ENCODE assay signal across 16 cellular contexts in the genomic region with DNA sequence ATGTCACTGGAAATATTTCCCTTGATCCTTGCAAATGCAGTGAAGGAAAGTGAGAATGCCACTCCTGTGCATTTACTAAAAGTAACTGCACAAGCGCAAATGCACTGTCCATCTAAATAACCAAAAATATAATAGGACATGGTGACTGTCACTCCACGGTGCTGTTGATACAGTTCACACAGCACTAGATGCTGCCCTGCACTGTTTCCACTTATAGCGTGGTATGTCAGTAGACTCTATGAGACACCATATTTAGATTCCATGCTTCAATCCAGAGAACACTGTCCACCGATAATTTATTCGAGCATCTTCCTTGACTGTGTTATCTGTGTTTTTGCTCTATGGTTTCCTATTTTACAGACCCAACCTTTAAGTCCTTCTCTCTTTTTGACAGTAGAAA.
DNase-seq lines count a peak whose midpoint lies in the region; ATAC-seq and TF ChIP-seq lines count a peak whose summit lies in the region.
"Had no signal": no experiment of that assay in that cellular context is flagged by ENCODE, and none has a peak within 500 bp of the region (broad histone marks: within the 10 kb centered on the region; RNA-seq: fewer than 3 reads in every experiment).

No MANE protein-coding gene starts in this region.

- peak overlapping the region; percentile 71 for H3K27ac Mint-ChIP-seq in activated CD8-positive, alpha-beta memory T cell treated with anti-CD3 and anti-CD28 coated beads, Interleukin-2, amount 10 ng/mL, durations not matched to agents 7 days and 5 days

- H3K4me2 ChIP-seq in smooth muscle cell = no peak overlapping the region
- H3K4me2 ChIP-seq: A549 had no signal

- no peaks in the 10 kb centered on the region for H3K36me3 ChIP-seq in Peyer's patch
- no peaks in the 10 kb centered on the region for H3K36me3 ChIP-seq in effector memory CD4-positive, alpha-beta T cell (ENCODE audit: control insufficient read depth, insufficient read depth, low read length)
- H3K36me3 ChIP-seq in smooth muscle cell (ENCODE audit: low read depth) = no peaks in the 10 kb centered on the region
- H3K36me3 ChIP-seq: sigmoid colon, transverse colon had no signal

- peaks cover 0 to 58% (median 23%) of the 10 kb centered on the region in 4 donors for H3K4me1 ChIP-seq in Peyer's patch
- H3K4me1 ChIP-seq in effector memory CD4-positive, alpha-beta T cell (ENCODE audit: control insufficient read depth, insufficient read depth, low read length, poor library complexity, severe bottlenecking) = peaks cover 79% of the 10 kb centered on the region
- H3K4me1 ChIP-seq in smooth muscle cell (ENCODE audit: low read depth) = peaks cover 56% of the 10 kb centered on the region

- no peak for TF ChIP-seq POLR2A in Peyer's patch (IDR thresholded peaks at IDR 0.05)

- no peaks in the 10 kb centered on the region for H3K9me3 Mint-ChIP-seq in activated CD8-positive, alpha-beta memory T cell treated with anti-CD3 and anti-CD28 coated beads, Interleukin-2, amount 10 ng/mL, durations not matched to agents 7 days and 5 days (ENCODE audit: low read depth)

- H3K27me3 ChIP-seq in Peyer's patch = no peaks in the 10 kb centered on the region
- H3K27me3 ChIP-seq in effector memory CD4-positive, alpha-beta T cell (replicated peaks; ENCODE audit: control insufficient read depth, insufficient read depth, low read length, poor library complexity, severe bottlenecking) = no peaks in the 10 kb centered on the region
- H3K27me3 ChIP-seq in smooth muscle cell (ENCODE audit: low read depth) = no peaks in the 10 kb centered on the region
- H3K27me3 ChIP-seq: sigmoid colon, transverse colon had no signal

- CTCF ChIA-PET in activated CD8-positive, alpha-beta memory T cell treated with anti-CD3 and anti-CD28 coated beads, Interleukin-2, amount 10 ng/mL, durations not matched to agents 7 days and 5 days (lab: Charles Lee) = no interaction called here

- WGBS in smooth muscle cell (ENCODE audit: low lambda C conversion rate) = 94% methylated on average over 5 of the region's 5 CpGs

- peaks cover 6% of the 10 kb centered on the region for H3K36me3 Mint-ChIP-seq in activated CD8-positive, alpha-beta memory T cell treated with anti-CD3 and anti-CD28 coated beads, Interleukin-2, amount 10 ng/mL, durations not matched to agents 7 days and 5 days

- no peaks in the 10 kb centered on the region for H4K20me1 ChIP-seq in smooth muscle cell (ENCODE audit: low read depth)

- H3K4me3 Mint-ChIP-seq in activated CD8-positive, alpha-beta memory T cell treated with anti-CD3 and anti-CD28 coated beads, Interleukin-2, amount 10 ng/mL, durations not matched to agents 7 days and 5 days = no peak overlapping the region

- peaks cover 75% of the 10 kb centered on the region for H3K4me1 Mint-ChIP-seq in activated CD8-positive, alpha-beta memory T cell treated with anti-CD3 and anti-CD28 coated beads, Interleukin-2, amount 10 ng/mL, durations not matched to agents 7 days and 5 days

- H3K4me3 ChIP-seq in Peyer's patch = no peak overlapping the region
- no peak overlapping the region for H3K4me3 ChIP-seq in effector memory CD4-positive, alpha-beta T cell (ENCODE audit: insufficient read depth, low read depth, low read length, poor library complexity, severe bottlenecking)
- H3K4me3 ChIP-seq in smooth muscle cell = no peak overlapping the region
- H3K4me3 ChIP-seq: A549, sigmoid colon, transverse colon had no signal

- H3K27me3 Mint-ChIP-seq in activated CD8-positive, alpha-beta memory T cell treated with anti-CD3 and anti-CD28 coated beads, Interleukin-2, amount 10 ng/mL, durations not matched to agents 7 days and 5 days = no peaks in the 10 kb centered on the region

- peaks cover 64% of the 10 kb centered on the region for H3K79me2 ChIP-seq in smooth muscle cell (ENCODE audit: low read depth)

- H3F3A ChIP-seq in smooth muscle cell (ENCODE audit: low read depth) = peaks cover 49% of the 10 kb centered on the region

- no peak overlapping the region for H3K9ac ChIP-seq in smooth muscle cell (ENCODE audit: low read depth)

- TF ChIP-seq CTCF in Peyer's patch (IDR thresholded peaks at IDR 0.05) (no peak), smooth muscle cell (IDR thresholded peaks at IDR 0.05; ENCODE audit: borderline replicate concordance, insufficient read depth, poor library complexity, severe bottlenecking) (no peak)

- no peak for ATAC-seq in activated CD8-positive, alpha-beta memory T cell treated with anti-CD3 and anti-CD28 coated beads, Interleukin-2, amount 10 ng/mL, durations not matched to agents 7 days and 5 days
- ATAC-seq in HG02571 (IDR thresholded peaks at IDR 0.05; ENCODE audit: unreplicated experiment) = no peak
- ATAC-seq: A549 had no signal

- DNase-seq in activated CD8-positive, alpha-beta memory T cell treated with anti-CD3 and anti-CD28 coated beads, Interleukin-2, amount 10 ng/mL, durations not matched to agents 7 days and 5 days = no peak
- DNase-seq in activated CD8-positive, alpha-beta memory T cell treated with anti-CD3 and anti-CD28 coated beads for 24 hours = no peak
- DNase-seq in Peyer's patch (no peak), smooth muscle cell (lab: John Stamatoyannopoulos, UW; ENCODE audit: unreplicated experiment) (no peak), GDM1 (lab: John Stamatoyannopoulos, UW) (no peak), Kasumi-1 (lab: John Stamatoyannopoulos, UW) (no peak)
- DNase-seq in effector memory CD4-positive, alpha-beta T cell = no peak
- DNase-seq: COR-L47; mammary epithelial cell; NCI-H1930; NCI-H526 treated with DMSO at 0.1 percent for 48 hours; sigmoid colon; stimulated activated CD4-positive, alpha-beta T cell treated with anti-CD3 and anti-CD28 coated beads, Interleukin-2, amount 100 ng/mL, for 48 hours; transverse colon had no signal

- H2AFZ ChIP-seq in smooth muscle cell (ENCODE audit: low read depth) = no peak overlapping the region

- H3K9me3 ChIP-seq in Peyer's patch (no peaks in the 10 kb centered on the region), smooth muscle cell (replicated peaks; ENCODE audit: low read depth) (no peaks in the 10 kb centered on the region)
- no peaks in the 10 kb centered on the region for H3K9me3 ChIP-seq in effector memory CD4-positive, alpha-beta T cell (ENCODE audit: control insufficient read depth, low read length)
- H3K9me3 ChIP-seq: A549, sigmoid colon, transverse colon had no signal

- H3K27ac ChIP-seq in Peyer's patch = peak overlapping the region in 3 of 4 donors; percentile 70 to 81 (median 78)
- H3K27ac ChIP-seq in effector memory CD4-positive, alpha-beta T cell (ENCODE audit: insufficient read depth, low read length, poor library complexity, severe bottlenecking) = peak overlapping the region; percentile 63
- H3K27ac ChIP-seq in smooth muscle cell (ENCODE audit: low read depth) = peak overlapping the region; percentile 91
- H3K27ac ChIP-seq: A549 had no signal
